In the genomic region with DNA sequence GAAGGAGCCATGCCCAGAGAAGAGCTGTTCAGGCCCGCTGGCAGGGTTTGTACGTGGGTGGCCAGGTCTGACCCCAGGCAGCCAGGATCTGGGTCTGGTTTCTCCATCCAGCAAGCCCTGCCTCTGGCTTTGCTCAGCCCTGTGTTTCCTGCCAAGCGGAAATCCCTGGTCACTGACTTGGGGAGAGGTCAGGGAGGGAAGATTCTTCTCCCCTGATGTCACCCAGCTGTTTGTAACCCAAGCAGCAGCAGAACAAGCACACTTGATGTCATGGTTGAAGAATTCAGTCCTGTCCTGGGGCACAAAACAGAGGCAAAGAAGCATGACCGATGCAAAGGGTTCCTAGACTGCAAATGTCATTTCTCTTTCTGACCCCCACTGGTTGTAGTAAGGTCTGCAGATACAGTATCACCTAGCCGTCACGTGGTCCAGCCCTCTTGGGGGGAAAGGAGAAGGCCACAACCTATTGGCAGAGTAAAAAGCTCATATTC, we compare ENCODE assay signal across 9 cellular contexts.
DNase-seq lines count a peak whose midpoint lies in the region; ATAC-seq lines count a peak whose summit lies in the region.
"Had no signal": no experiment of that assay in that cellular context is flagged by ENCODE, and none has a peak within 500 bp of the region (broad histone marks: within the 10 kb centered on the region; RNA-seq: fewer than 3 reads in every experiment).

No MANE protein-coding gene starts in this region.

- DNase-seq in A172 (ENCODE audit: low spot score): peak; percentile 100
- DNase-seq in LoVo (ENCODE audit: low spot score): peak; percentile 55
- DNase-seq in epidermal melanocyte (ENCODE audit: insufficient read length, low spot score): peak; percentile 84
- DNase-seq in mucosa of gallbladder (ENCODE audit: low spot score): peak; percentile 90
- no peak for DNase-seq in NCI-H774 (lab: John Stamatoyannopoulos, UW)
- no peak for DNase-seq in DMS153 (lab: John Stamatoyannopoulos, UW)
- DNase-seq in activated effector memory CD4-positive, alpha-beta T cell treated with anti-CD3 and anti-CD28 coated beads, Interleukin-2, amount 50 U/mL, for 16 hours: no peak
- DNase-seq: NCI-H1694 had no signal

- no peak for ATAC-seq in GM21529 (IDR thresholded peaks at IDR 0.05; ENCODE audit: unreplicated experiment)

Comparison
In these comparisons a context has a peak if more than half of its experiments do, and no peak if none do; other contexts are left out.
1. DNase-seq: peak in A172 (single experiment), LoVo (single experiment), epidermal melanocyte (single experiment) and mucosa of gallbladder (single experiment); none in NCI-H774 (single experiment), DMS153 (single experiment) and activated effector memory CD4-positive, alpha-beta T cell treated with anti-CD3 and anti-CD28 coated beads, Interleukin-2, amount 50 U/mL, for 16 hours (single experiment).